In the genomic region with DNA sequence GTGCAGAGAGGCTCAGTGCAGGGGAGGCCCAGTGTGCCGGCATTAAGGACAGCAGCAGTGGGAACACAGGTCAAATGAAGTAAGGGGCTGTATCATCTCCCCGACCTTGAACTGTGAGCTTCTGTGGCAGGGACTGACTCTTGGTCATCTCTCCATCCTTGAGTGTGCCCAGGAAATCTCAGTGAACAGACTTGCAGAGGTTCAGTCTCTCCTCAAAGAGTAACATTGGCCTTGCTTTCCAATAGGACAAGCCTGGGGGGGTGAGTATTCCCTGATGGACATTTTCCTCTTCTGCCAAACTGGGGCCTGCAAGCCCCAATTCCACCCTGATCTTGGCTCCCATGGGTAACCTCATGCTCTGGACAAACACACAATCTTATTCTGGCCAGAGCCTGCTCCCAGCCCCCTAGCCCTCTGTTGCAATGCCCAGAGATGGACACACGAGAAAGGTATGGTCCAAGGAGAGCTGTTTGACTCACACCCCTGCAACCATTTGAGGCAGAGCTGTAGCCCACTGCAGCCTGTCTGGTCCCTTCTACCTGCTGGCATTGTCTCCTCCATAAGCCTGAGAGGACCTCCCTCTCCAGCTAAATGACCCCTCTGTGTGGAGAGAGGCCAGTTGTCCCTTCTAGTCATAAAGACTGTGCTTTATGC, we compare ENCODE assay signal across 1 cellular context.
TF ChIP-seq lines count a peak whose summit lies in the region.

No MANE protein-coding gene starts in this region.

TF ChIP-seq in WTC11, 78 proteins besides CTCF, POLR2A, EP300 and RAD21 (continued from another document):
- TF ChIP-seq STAT6 (CRISPR knock-in tag; conservative IDR thresholded peaks at IDR 0.05; ENCODE audit: low read depth) (no peak), SMAD3 (CRISPR knock-in tag; IDR thresholded peaks at IDR 0.05; ENCODE audit: borderline replicate concordance) (no peak), IRF2 (CRISPR knock-in tag; IDR thresholded peaks at IDR 0.05; ENCODE audit: borderline replicate concordance, low read depth) (no peak)
- TF ChIP-seq, protein P1, sequence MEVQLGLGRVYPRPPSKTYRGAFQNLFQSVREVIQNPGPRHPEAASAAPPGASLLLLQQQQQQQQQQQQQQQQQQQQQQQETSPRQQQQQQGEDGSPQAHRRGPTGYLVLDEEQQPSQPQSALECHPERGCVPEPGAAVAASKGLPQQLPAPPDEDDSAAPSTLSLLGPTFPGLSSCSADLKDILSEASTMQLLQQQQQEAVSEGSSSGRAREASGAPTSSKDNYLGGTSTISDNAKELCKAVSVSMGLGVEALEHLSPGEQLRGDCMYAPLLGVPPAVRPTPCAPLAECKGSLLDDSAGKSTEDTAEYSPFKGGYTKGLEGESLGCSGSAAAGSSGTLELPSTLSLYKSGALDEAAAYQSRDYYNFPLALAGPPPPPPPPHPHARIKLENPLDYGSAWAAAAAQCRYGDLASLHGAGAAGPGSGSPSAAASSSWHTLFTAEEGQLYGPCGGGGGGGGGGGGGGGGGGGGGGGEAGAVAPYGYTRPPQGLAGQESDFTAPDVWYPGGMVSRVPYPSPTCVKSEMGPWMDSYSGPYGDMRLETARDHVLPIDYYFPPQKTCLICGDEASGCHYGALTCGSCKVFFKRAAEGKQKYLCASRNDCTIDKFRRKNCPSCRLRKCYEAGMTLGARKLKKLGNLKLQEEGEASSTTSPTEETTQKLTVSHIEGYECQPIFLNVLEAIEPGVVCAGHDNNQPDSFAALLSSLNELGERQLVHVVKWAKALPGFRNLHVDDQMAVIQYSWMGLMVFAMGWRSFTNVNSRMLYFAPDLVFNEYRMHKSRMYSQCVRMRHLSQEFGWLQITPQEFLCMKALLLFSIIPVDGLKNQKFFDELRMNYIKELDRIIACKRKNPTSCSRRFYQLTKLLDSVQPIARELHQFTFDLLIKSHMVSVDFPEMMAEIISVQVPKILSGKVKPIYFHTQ (CRISPR knock-in tag; IDR thresholded peaks at IDR 0.05): no peak
